Comparison of ENCODE assay signal across 18 cellular contexts in genomic region chr14:105818712-105819005, GRCh38.
DNase-seq lines count a peak whose midpoint lies in the region; ATAC-seq and TF ChIP-seq lines count a peak whose summit lies in the region.
"Had no signal": no experiment of that assay in that cellular context is flagged by ENCODE, and none has a peak within 500 bp of the region (broad histone marks: within the 10 kb centered on the region; RNA-seq: fewer than 3 reads in every experiment).

No MANE protein-coding gene starts in this region.

- ATAC-seq in GM18511 (IDR thresholded peaks at IDR 0.05; ENCODE audit: unreplicated experiment) (peak; percentile 23), GM21619 (IDR thresholded peaks at IDR 0.05; ENCODE audit: unreplicated experiment) (peak; percentile 26), GM21576 (IDR thresholded peaks at IDR 0.05; ENCODE audit: unreplicated experiment) (no peak)
- ATAC-seq: activated CD8-positive, alpha-beta memory T cell treated with anti-CD3 and anti-CD28 coated beads, Interleukin-2, amount 10 ng/mL, durations not matched to agents 7 days and 5 days; right cardiac atrium had no signal

- intact Hi-C loops in spleen (cut with DNase I; ENCODE audit: low total_unique reads) = no loop called here

- no peak overlapping the region for H3K4me3 ChIP-seq in spleen
- H3K4me3 ChIP-seq: testis had no signal

- 58 to 83% (median 74%) methylated on average over 2 to 11 of the region's 11 CpGs for WGBS in spleen, 5 donors

- H3K4me1 ChIP-seq in spleen = peaks cover 0 to 19% (median 0%) of the 10 kb centered on the region in 6 donors
- H3K4me1 ChIP-seq: testis had no signal

- peaks cover 0 to 12% (median 8%) of the 10 kb centered on the region in 8 donors for H3K9me3 ChIP-seq in spleen
- H3K9me3 ChIP-seq: testis had no signal

- peaks cover 0 to 3% (median 0%) of the 10 kb centered on the region in 7 donors for H3K27me3 ChIP-seq in spleen (replicated peaks in 1 of 7)
- H3K27me3 ChIP-seq: testis had no signal

- TF ChIP-seq POLR2A in spleen (IDR thresholded peaks at IDR 0.05) = no peak

- no peaks in the 10 kb centered on the region for H3K36me3 ChIP-seq in spleen

- peak overlapping the region; percentile 22 to 87 (median 72) for H3K27ac ChIP-seq in spleen
- H3K27ac ChIP-seq: HL-60, testis had no signal

- DNase-seq in NCI-H524 (lab: John Stamatoyannopoulos, UW) (peak; percentile 64 to 85), spleen (peak; percentile 75), dermis blood vessel endothelial cell (no peak), HuH-7 (ENCODE audit: low spot score) (no peak)
- DNase-seq: activated CD4-positive, alpha-beta T cell treated with anti-CD3 and anti-CD28 coated beads for 4 hours; activated CD8-positive, alpha-beta memory T cell treated with anti-CD3 and anti-CD28 coated beads, Interleukin-2, amount 10 ng/mL, durations not matched to agents 7 days and 5 days; CD8-positive, alpha-beta T cell; DMS79; effector memory CD4-positive, alpha-beta T cell; kidney glomerular epithelial cell; NCI-H1417; NCI-H510A; right cardiac atrium; testis had no signal

- no peak for TF ChIP-seq CTCF in spleen (IDR thresholded peaks at IDR 0.05 in 8 of 11, conservative IDR thresholded peaks at IDR 0.05 in 3 of 11)

Comparison
In these comparisons a context has a peak if more than half of its experiments do, and no peak if none do; other contexts are left out.
1. DNase-seq: peak in NCI-H524 (2 of 2) and spleen (single experiment); none in dermis blood vessel endothelial cell (single experiment) and HuH-7 (single experiment).